ENCODE assay signal across 9 cellular contexts in genomic region chr17:8164815-8165131, GRCh38. TPM values are rescaled to one million over a fixed set of nuclear protein-coding genes. Genes with fewer than 3 reads are reported as not detected.
DNase-seq lines count a peak whose midpoint lies in the region; ATAC-seq, FAIRE-seq and TF ChIP-seq lines count a peak whose summit lies in the region.
"Had no signal": no experiment of that assay in that cellular context is flagged by ENCODE, and none has a peak within 500 bp of the region (broad histone marks: within the 10 kb centered on the region; RNA-seq: fewer than 3 reads in every experiment).

No MANE protein-coding gene starts in this region.

- H3K4me3 Mint-ChIP-seq in CD8-positive, alpha-beta memory T cell, result peak overlapping the region; percentile 84 to 95 (median 88)

- POLR2A ChIA-PET in CD8-positive, alpha-beta memory T cell (lab: Charles Lee), result interaction anchor here (1.1 to 3.2 kb wide), 8 partner anchors 9 to 83 kb away, joined by 3 to 46 read pairs (median 6); partner anchors contain the start of genes CTC1 and PER1

- peak overlapping the region; percentile 49 for H3K4me3 ChIP-seq in CD8-positive, alpha-beta memory T cell (ENCODE audit: low read length)
- peak overlapping the region; percentile 82 for H3K4me3 ChIP-seq in WERI-Rb-1 (ENCODE audit: low read depth, low read length)
- no peak overlapping the region for H3K4me3 ChIP-seq in gastroesophageal sphincter
- H3K4me3 ChIP-seq in prostate gland, result no peak overlapping the region

- H3K9me3 ChIP-seq in CD8-positive, alpha-beta memory T cell (ENCODE audit: low read length), result no peaks in the 10 kb centered on the region
- H3K9me3 ChIP-seq in WERI-Rb-1 (ENCODE audit: severe bottlenecking) (no peaks in the 10 kb centered on the region), gastroesophageal sphincter (no peaks in the 10 kb centered on the region), prostate gland (no peaks in the 10 kb centered on the region)

- 63% methylated on average over 6 of the region's 6 CpGs; no CpG with 5 or more reads in 1 of the 2 donors for WGBS in gastroesophageal sphincter (ENCODE audit: low coverage in 1 of 2), 2 donors
- 82% methylated on average over 6 of the region's 6 CpGs for WGBS in prostate gland

- peak overlapping the region; percentile 94 to 100 (median 98) for H3K27ac Mint-ChIP-seq in CD8-positive, alpha-beta memory T cell

- CTCF ChIA-PET in CD8-positive, alpha-beta memory T cell (lab: Charles Lee), result interaction anchor here (1.1 to 1.5 kb wide), 2 partner anchors 9 to 26 kb away, joined by 4 to 10 read pairs; no protein-coding TSS in a partner anchor

- peaks cover 0 to 25% (median 8%) of the 10 kb centered on the region in 3 donors for H3K36me3 Mint-ChIP-seq in CD8-positive, alpha-beta memory T cell

- H3K27me3 ChIP-seq in CD8-positive, alpha-beta memory T cell (ENCODE audit: insufficient read depth, low read length, poor library complexity, severe bottlenecking), result no peaks in the 10 kb centered on the region
- H3K27me3 ChIP-seq in WERI-Rb-1 (ENCODE audit: insufficient read depth, low read depth, severe bottlenecking) (no peaks in the 10 kb centered on the region), gastroesophageal sphincter (no peaks in the 10 kb centered on the region), prostate gland (replicated peaks; ENCODE audit: insufficient read depth) (no peaks in the 10 kb centered on the region)

- no peak for TF ChIP-seq EP300 in gastroesophageal sphincter (IDR thresholded peaks at IDR 0.05)

- peaks cover 0 to 4% of the 10 kb centered on the region in 2 donors for H3K27me3 Mint-ChIP-seq in CD8-positive, alpha-beta memory T cell

- peak overlapping the region; percentile 80 for H3K27ac ChIP-seq in CD8-positive, alpha-beta memory T cell (ENCODE audit: low read depth, low read length)
- H3K27ac ChIP-seq in WERI-Rb-1, result peak overlapping the region; percentile 98
- H3K27ac ChIP-seq in gastroesophageal sphincter, result peak overlapping the region; percentile 96 to 100 (median 98)
- H3K27ac ChIP-seq in prostate gland, result peak overlapping the region; percentile 100

- H3K9me3 Mint-ChIP-seq in CD8-positive, alpha-beta memory T cell, result no peaks in the 10 kb centered on the region

- H3K36me3 ChIP-seq in CD8-positive, alpha-beta memory T cell (ENCODE audit: insufficient read depth, low read length), result peaks cover 21% of the 10 kb centered on the region
- H3K36me3 ChIP-seq in WERI-Rb-1 (peaks cover 21% of the 10 kb centered on the region), gastroesophageal sphincter (peaks cover 0 to 17% of the 10 kb centered on the region in 2 donors), prostate gland (peaks cover 0 to 2% of the 10 kb centered on the region in 2 donors)

- TF ChIP-seq POLR2A in gastroesophageal sphincter (IDR thresholded peaks at IDR 0.05), result no peak
- no peak for TF ChIP-seq POLR2A in prostate gland (IDR thresholded peaks at IDR 0.05)

- H3K4me1 Mint-ChIP-seq in CD8-positive, alpha-beta memory T cell, result peaks cover 45 to 54% (median 46%) of the 10 kb centered on the region in 3 donors

- intact Hi-C loops in prostate gland (cut with DNase I), result no loop called here

- DNase-seq in CD8-positive, alpha-beta memory T cell, result peak in 1 of 5 donors; percentile 46
- no peak for DNase-seq in WERI-Rb-1
- DNase-seq in prostate gland (ENCODE audit: low spot score), result no peak
- no peak for DNase-seq in RCC 7860 (ENCODE audit: low spot score)

- no peak for FAIRE-seq in RCC 7860 (lab: Jason Lieb, UNC)

- TF ChIP-seq CTCF in WERI-Rb-1 (IDR thresholded peaks at IDR 0.05; ENCODE audit: low read depth, low read length), result no peak
- TF ChIP-seq CTCF in gastroesophageal sphincter (IDR thresholded peaks at IDR 0.05), result no peak
- no peak for TF ChIP-seq CTCF in prostate gland (IDR thresholded peaks at IDR 0.05)

- ATAC-seq in gastroesophageal sphincter (no peak), HG03571 (IDR thresholded peaks at IDR 0.05; ENCODE audit: unreplicated experiment) (no peak), HG03196 (IDR thresholded peaks at IDR 0.05; ENCODE audit: unreplicated experiment) (no peak), GM21529 (IDR thresholded peaks at IDR 0.05; ENCODE audit: unreplicated experiment) (no peak)

- H3K4me1 ChIP-seq in CD8-positive, alpha-beta memory T cell (ENCODE audit: insufficient read depth, low read length), result peaks cover 43% of the 10 kb centered on the region
- H3K4me1 ChIP-seq in gastroesophageal sphincter (peaks cover 9 to 47% (median 29%) of the 10 kb centered on the region in 3 donors), prostate gland (replicated peaks) (peaks cover 20% of the 10 kb centered on the region)

RNA-seq across cellular contexts. Expression of gene VAMP2, which starts 2.0 kb away (rescaled TPM):
- total RNA-seq in CD8-positive, alpha-beta memory T cell, result 10 to 100 TPM; 38.3 to 41.0 TPM
- polyA plus RNA-seq in CD8-positive, alpha-beta memory T cell, result 98.3 TPM
- total RNA-seq in gastroesophageal sphincter (10 to 100 TPM; 14.6 to 39.8 (median 33.4) TPM), prostate gland (10 to 100 TPM; 34.2 to 65.2 TPM)

RNA-seq across cellular contexts. Expression of gene TMEM107, which starts 11.4 kb away (rescaled TPM):
- total RNA-seq in CD8-positive, alpha-beta memory T cell, result 10 to 100 TPM; 21.3 to 22.4 TPM
- polyA plus RNA-seq in CD8-positive, alpha-beta memory T cell, result 50.7 TPM
- total RNA-seq in gastroesophageal sphincter (10 to 100 TPM; 11.2 to 18.8 (median 15.5) TPM), prostate gland (10 to 100 TPM in 1 of 2 donors, 1 to 10 TPM in 1; 8.6 to 13.9 TPM)

RNA-seq across cellular contexts. Expression of gene PER1, which starts 12.6 kb away (rescaled TPM):
- total RNA-seq in CD8-positive, alpha-beta memory T cell, result 10 to 100 TPM; 26.5 to 35.8 TPM
- polyA plus RNA-seq in CD8-positive, alpha-beta memory T cell, result 12.1 TPM
- total RNA-seq in gastroesophageal sphincter (100 to 1,000 TPM in 3 of 4 donors, 10 to 100 TPM in 1; 67.1 to 188 (median 136) TPM), prostate gland (100 to 1,000 TPM; 119 to 142 TPM)

RNA-seq across cellular contexts. Expression of gene BORCS6, which starts 25.2 kb away (rescaled TPM):
- 1 to 10 TPM; 8.1 to 8.8 TPM for total RNA-seq in CD8-positive, alpha-beta memory T cell
- 30.0 TPM for polyA plus RNA-seq in CD8-positive, alpha-beta memory T cell
- total RNA-seq in gastroesophageal sphincter (10 to 100 TPM in 3 of 4 donors, 1 to 10 TPM in 1; 8.1 to 16.1 (median 12.4) TPM), prostate gland (10 to 100 TPM in 1 of 2 donors, 1 to 10 TPM in 1; 9.6 to 19.1 TPM)

RNA-seq across cellular contexts. Expression of gene HES7, which starts 40.9 kb away (rescaled TPM):
- total RNA-seq in CD8-positive, alpha-beta memory T cell, result 1 to 10 TPM; 1.6 to 1.8 TPM
- not detected for polyA plus RNA-seq in CD8-positive, alpha-beta memory T cell
- under 1 TPM in 2 of 4 donors, not detected in 2; 0.89 to 0.94 TPM for total RNA-seq in gastroesophageal sphincter
- total RNA-seq in prostate gland, result under 1 TPM in 1 of 2 donors, not detected in 1; 0.34 TPM
- total RNA-seq: SK-MEL-5 had no signal

Comparison
In these comparisons a context has a peak if more than half of its experiments do, and no peak if none do; other contexts are left out.
1. H3K4me3 ChIP-seq: peak in CD8-positive, alpha-beta memory T cell (single experiment) and WERI-Rb-1 (single experiment); none in gastroesophageal sphincter (0 of 2) and prostate gland (0 of 2).
2. Peak in every context shown above with its lines, with median percentiles within 50 percentile points of each other: H3K27ac ChIP-seq.